ENCODE assay signal across 1 cellular context in genomic region chr15:94455297-94455696, GRCh38.
TF ChIP-seq lines count a peak whose summit lies in the region.

No MANE protein-coding gene starts in this region.

TF ChIP-seq in H1, 55 proteins besides CTCF, POLR2A, EP300 and RAD21:
- no peak for TF ChIP-seq JUND (IDR thresholded peaks at IDR 0.05; ENCODE audit: low read length)
- no peak for TF ChIP-seq CTBP2 (IDR thresholded peaks at IDR 0.05; ENCODE audit: borderline replicate concordance, insufficient read depth, insufficient read length, low read length)
- TF ChIP-seq CBX8 (IDR thresholded peaks at IDR 0.05; ENCODE audit: borderline replicate concordance, low read depth, low read length), result no peak
- TF ChIP-seq KDM5A (IDR thresholded peaks at IDR 0.05; ENCODE audit: low read length), result no peak
- no peak for TF ChIP-seq RBBP5 (IDR thresholded peaks at IDR 0.05; ENCODE audit: borderline replicate concordance, low read depth, low read length)
- TF ChIP-seq NANOG (IDR thresholded peaks at IDR 0.05; ENCODE audit: insufficient read depth, low read depth, low read length, poor library complexity, severe bottlenecking), result no peak
- no peak for TF ChIP-seq GTF2F1 (IDR thresholded peaks at IDR 0.05; ENCODE audit: borderline replicate concordance, low read depth, low read length)
- TF ChIP-seq BACH1 (IDR thresholded peaks at IDR 0.05; ENCODE audit: low read length), result no peak
- TF ChIP-seq RNF2 (IDR thresholded peaks at IDR 0.05; ENCODE audit: borderline replicate concordance, low read depth, low read length, missing control alignments, poor library complexity, severe bottlenecking), result no peak
- no peak for TF ChIP-seq HDAC6 (IDR thresholded peaks at IDR 0.05; ENCODE audit: low read depth, low read length)
- TF ChIP-seq CHD1 (IDR thresholded peaks at IDR 0.05; ENCODE audit: low read depth, low read length), result no peak
- TF ChIP-seq CHD2 (IDR thresholded peaks at IDR 0.05; ENCODE audit: low read length), result no peak
- TF ChIP-seq ZNF274 (IDR thresholded peaks at IDR 0.05; ENCODE audit: borderline replicate concordance, extremely low read depth, low read length), result no peak
- no peak for TF ChIP-seq SAP30 (IDR thresholded peaks at IDR 0.05; ENCODE audit: insufficient read depth, insufficient replicate concordance, low read length)
- TF ChIP-seq SIRT6 (IDR thresholded peaks at IDR 0.05; ENCODE audit: low read length), result no peak
TF ChIP-seq in H1: peak in this region for 0.
